In genomic region chr20:53655909-53656652, GRCh38 we compare ENCODE assay signal across 1 cellular context.
TF ChIP-seq lines count a peak whose summit lies in the region.

No MANE protein-coding gene starts in this region.

TF ChIP-seq in HepG2, 621 proteins besides CTCF, POLR2A, EP300 and RAD21 (continued from another document):
- TF ChIP-seq ZNF318 (CRISPR knock-in tag; IDR thresholded peaks at IDR 0.05): no peak
- no peak for TF ChIP-seq TCF12 (IDR thresholded peaks at IDR 0.05)
- TF ChIP-seq TCF12 (CRISPR knock-in tag; IDR thresholded peaks at IDR 0.05): no peak
TF ChIP-seq in HepG2: peak in this region for 3.
